In the genomic region with DNA sequence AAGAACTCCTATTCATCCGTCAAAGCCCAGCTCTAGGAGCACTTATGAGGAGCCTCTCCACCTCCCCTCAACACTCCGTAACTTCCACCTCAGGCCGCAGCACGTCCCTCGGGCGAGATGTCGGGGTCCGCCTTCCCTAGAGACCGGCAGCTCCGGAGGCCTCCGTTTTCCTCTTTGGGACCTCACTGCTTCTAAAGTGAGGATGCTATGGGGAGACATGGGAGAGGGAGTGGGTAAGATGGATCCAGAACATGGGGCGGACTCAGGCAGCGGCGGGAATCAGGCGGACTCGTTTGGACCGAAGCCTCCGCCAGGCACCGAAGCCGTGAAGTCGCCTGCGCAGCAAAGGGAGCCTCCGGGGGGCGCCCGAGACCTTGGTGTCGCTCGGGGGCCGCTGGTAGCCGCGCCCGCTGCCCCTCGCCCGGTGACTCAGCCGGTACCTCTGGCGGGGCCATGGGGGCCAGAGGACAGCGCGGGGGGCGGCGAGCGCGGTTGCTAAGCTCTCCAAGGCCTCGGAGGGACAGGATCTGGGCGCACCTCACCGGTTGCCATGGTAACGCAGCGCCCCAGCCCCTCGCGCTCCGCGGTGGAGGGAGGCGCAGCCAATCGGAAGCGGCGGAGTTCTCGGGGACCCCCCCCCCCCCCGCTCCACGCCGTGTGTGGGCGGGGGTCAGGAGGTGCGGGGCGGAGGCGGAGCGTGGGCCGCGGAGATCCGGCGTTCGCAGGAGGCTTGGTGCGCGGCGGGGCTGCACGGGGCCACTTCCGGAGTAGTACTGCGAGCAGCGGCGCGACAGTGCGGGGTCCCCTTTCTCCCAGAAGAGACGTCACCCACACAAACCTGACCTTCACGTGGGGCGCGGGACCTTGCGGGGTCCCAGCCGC, we compare ENCODE assay signal across 8 cellular contexts. TPM values are rescaled to one million over a fixed set of nuclear protein-coding genes. Genes with fewer than 3 reads are reported as not detected.
A peak's percentile ranks its signal among the peaks of the same experiment; 100 is the strongest.
DNase-seq lines count a peak whose midpoint lies in the region; TF ChIP-seq lines count a peak whose summit lies in the region.

No MANE protein-coding gene starts in this region.

- peaks cover 0 to 60% of the 10 kb centered on the region in 2 donors for H3K4me1 ChIP-seq in muscle layer of duodenum (ENCODE audit: control insufficient read depth in 1 of 2, insufficient read depth in 2 of 2, low read length in 2 of 2)

- no peaks in the 10 kb centered on the region for H3K9me3 ChIP-seq in muscle layer of duodenum (ENCODE audit: control insufficient read depth in 1 of 2, low read length in 2 of 2)

- H3K36me3 ChIP-seq in muscle layer of duodenum (ENCODE audit: control insufficient read depth in 1 of 2, insufficient read depth in 2 of 2, low read length in 2 of 2) = no peaks in the 10 kb centered on the region

- peak; percentile 46 for TF ChIP-seq CTCF in epithelial cell of proximal tubule (conservative IDR thresholded peaks at IDR 0.05; ENCODE audit: low read depth, low read length)

- DNase-seq in NCI-H2081 (lab: John Stamatoyannopoulos, UW) (peak; percentile 45), NCI-H2081 treated with DMSO at 0.1 percent for 48 hours (lab: John Stamatoyannopoulos, UW) (no peak), NCI-H748 (lab: John Stamatoyannopoulos, UW; ENCODE audit: unreplicated experiment) (peak; percentile 86), activated T-cell treated with anti-CD3 and anti-CD28 coated beads for 24 hours (ENCODE audit: low read depth) (peak; percentile 72), epithelial cell of proximal tubule (ENCODE audit: low read depth) (no peak), globus pallidus (ENCODE audit: low spot score) (no peak)
- peak; percentile 80 for DNase-seq in stimulated activated naive CD4-positive, alpha-beta T cell treated with Interleukin-2 at 50 U/mL for 16 hours (lab: John Stamatoyannopoulos, UW)

- H3K27me3 ChIP-seq in muscle layer of duodenum (ENCODE audit: low read depth, low read length) = peaks cover 7% of the 10 kb centered on the region

- H3K27ac ChIP-seq in muscle layer of duodenum (ENCODE audit: low read length) = peak overlapping the region; percentile 51

- H3K4me3 ChIP-seq in epithelial cell of proximal tubule (ENCODE audit: low read depth, low read length) = peak overlapping the region; percentile 52
- peak overlapping the region; percentile 48 to 74 for H3K4me3 ChIP-seq in muscle layer of duodenum (ENCODE audit: low read depth in 1 of 2, low read length in 2 of 2)

RNA-seq across cellular contexts. Expression of a gene that starts 1.3 kb away (rescaled TPM):
- total RNA-seq in epithelial cell of proximal tubule = 2.7 and 4.1 TPM in 2 replicates

RNA-seq across cellular contexts. Expression of a gene that starts 11.8 kb away (rescaled TPM):
- 55.4 and 60.9 TPM in 2 replicates for total RNA-seq in epithelial cell of proximal tubule

RNA-seq across cellular contexts. Expression of a gene that starts 23.7 kb away (rescaled TPM):
- total RNA-seq in epithelial cell of proximal tubule = 30.8 and 33.1 TPM in 2 replicates

RNA-seq across cellular contexts. Expression of a gene that starts 28.5 kb away (rescaled TPM):
- not detected in 2 replicates for total RNA-seq in epithelial cell of proximal tubule

Comparison
In these comparisons a context has a peak if more than half of its experiments do, and no peak if none do; other contexts are left out.
1. DNase-seq: peak in NCI-H2081 (2 of 2), NCI-H748 (single experiment), activated T-cell treated with anti-CD3 and anti-CD28 coated beads for 24 hours (single experiment) and stimulated activated naive CD4-positive, alpha-beta T cell treated with Interleukin-2 at 50 U/mL for 16 hours (single experiment); none in NCI-H2081 treated with DMSO at 0.1 percent for 48 hours (single experiment), epithelial cell of proximal tubule (single experiment) and globus pallidus (single experiment).